16 cellular contexts compared by ENCODE assay signal in the genomic region with DNA sequence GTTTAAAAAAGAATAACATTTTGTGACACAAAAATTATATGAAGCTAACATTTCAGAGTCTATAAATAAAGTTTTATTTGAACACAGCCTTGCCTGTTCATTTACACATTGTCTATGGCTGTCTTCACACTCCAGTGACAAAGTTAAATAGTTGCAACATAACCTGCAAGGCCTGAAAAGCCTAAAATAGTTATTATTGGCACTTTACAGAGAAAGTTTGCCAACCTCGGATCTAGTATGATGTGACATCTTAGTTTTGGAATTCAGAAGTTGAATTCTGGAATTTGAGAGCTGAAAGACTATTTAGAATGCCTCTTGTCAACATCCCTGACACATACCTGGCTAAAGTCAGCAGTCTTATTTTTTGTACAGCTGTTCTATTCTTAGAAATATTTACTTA.
DNase-seq lines count a peak whose midpoint lies in the region; ATAC-seq and TF ChIP-seq lines count a peak whose summit lies in the region.
"Had no signal": no experiment of that assay in that cellular context is flagged by ENCODE, and none has a peak within 500 bp of the region (broad histone marks: within the 10 kb centered on the region; RNA-seq: fewer than 3 reads in every experiment).

No MANE protein-coding gene starts in this region.

- no peak overlapping the region for H3K4me3 ChIP-seq in epithelial cell of esophagus (ENCODE audit: low read length)
- H3K4me3 ChIP-seq in upper lobe of right lung, result no peak overlapping the region
- H3K4me3 ChIP-seq: skin epidermis had no signal

- peak; percentile 81 for ATAC-seq in upper lobe of right lung
- no peak for ATAC-seq in GM21515 (IDR thresholded peaks at IDR 0.05; ENCODE audit: unreplicated experiment)
- ATAC-seq: activated T-cell treated with anti-CD3 and anti-CD28 coated beads, Interleukin-2, amount 50 U/mL, for 72 hours; natural killer cell treated with Interleukin-12 subunit alpha and Interleukin-12 subunit beta and Interleukin-15 and Interleukin-18, amount 100 ng/mL, for 72 hours had no signal

- intact Hi-C loops in upper lobe of right lung (cut with DNase I), result no loop called here

- DNase-seq in NCI-H69 (lab: John Stamatoyannopoulos, UW) (peak; percentile 59), epithelial cell of esophagus (ENCODE audit: low read depth) (peak; percentile 72), kidney glomerular epithelial cell (lab: John Stamatoyannopoulos, UW) (peak; percentile 76), upper lobe of right lung (no peak), NCI-H510A (lab: John Stamatoyannopoulos, UW) (no peak), NCI-H446 treated with DMSO at 0.1 percent for 48 hours (lab: John Stamatoyannopoulos, UW) (no peak)
- DNase-seq: activated T-cell treated with anti-CD3 and anti-CD28 coated beads, Interleukin-2, amount 50 U/mL, for 72 hours; central memory CD4-positive, alpha-beta T cell; COR-L47; erythroblast; islet precursor cell; NCI-H2029 treated with DMSO at 0.1 percent for 48 hours; T-helper 1 cell had no signal

- peaks cover 5% of the 10 kb centered on the region for H3K4me1 ChIP-seq in upper lobe of right lung

- no peaks in the 10 kb centered on the region for H3K9me3 ChIP-seq in upper lobe of right lung

- no peaks in the 10 kb centered on the region for H3K36me3 ChIP-seq in upper lobe of right lung

- no peaks in the 10 kb centered on the region for H3K27me3 ChIP-seq in upper lobe of right lung

- TF ChIP-seq CTCF in epithelial cell of esophagus (IDR thresholded peaks at IDR 0.05; ENCODE audit: insufficient read depth, low read depth, low read length, missing control alignments) (no peak), upper lobe of right lung (IDR thresholded peaks at IDR 0.05) (no peak)

- H3K27ac ChIP-seq in upper lobe of right lung, result no peak overlapping the region
- H3K27ac ChIP-seq: skin epidermis had no signal

Comparison
In these comparisons a context has a peak if more than half of its experiments do, and no peak if none do; other contexts are left out.
1. DNase-seq: peak in NCI-H69 (single experiment), epithelial cell of esophagus (single experiment) and kidney glomerular epithelial cell (single experiment); none in upper lobe of right lung (single experiment), NCI-H510A (single experiment) and NCI-H446 treated with DMSO at 0.1 percent for 48 hours (single experiment).